In the genomic region with DNA sequence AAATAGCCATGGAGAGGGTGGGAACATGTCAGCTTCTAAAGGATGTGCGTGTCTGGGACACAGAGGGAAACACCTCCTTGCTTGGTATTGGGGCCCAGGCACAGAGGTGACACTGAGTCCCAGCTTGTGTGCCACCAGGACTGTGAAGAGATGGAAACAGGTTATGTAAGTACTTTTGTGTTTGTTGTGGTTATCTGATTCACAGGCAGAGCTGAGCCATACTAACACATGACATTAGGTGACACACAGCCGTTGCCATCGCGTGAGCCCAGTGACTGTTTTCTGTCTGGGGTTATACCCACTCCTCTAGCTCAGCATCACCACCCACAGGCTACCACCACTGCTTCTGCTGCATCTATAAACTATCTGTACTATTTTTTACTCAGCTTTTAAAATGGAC, we compare ENCODE assay signal across 11 cellular contexts. TPM values are rescaled to one million over a fixed set of nuclear protein-coding genes. Genes with fewer than 3 reads are reported as not detected.
A peak's percentile ranks its signal among the peaks of the same experiment; 100 is the strongest.
DNase-seq lines count a peak whose midpoint lies in the region; ATAC-seq and TF ChIP-seq lines count a peak whose summit lies in the region.
"Had no signal": no experiment of that assay in that cellular context is flagged by ENCODE, and none has a peak within 500 bp of the region (broad histone marks: within the 10 kb centered on the region; RNA-seq: fewer than 3 reads in every experiment).

No MANE protein-coding gene starts in this region.

- WGBS in psoas muscle, 3 donors, result 70 to 82% (median 79%) methylated on average over 4 of the region's 4 CpGs

- H3K9me3 ChIP-seq in CD4-positive, CD25-positive, alpha-beta regulatory T cell (ENCODE audit: control insufficient read depth in 2 of 2, low read length in 2 of 2), result no peaks in the 10 kb centered on the region
- no peaks in the 10 kb centered on the region for H3K9me3 ChIP-seq in psoas muscle

- intact Hi-C loops in psoas muscle (cut with DNase I), result no loop called here
- intact Hi-C loops in posterior vena cava (cut with DNase I), result no loop called here

- DNase-seq in CD4-positive, CD25-positive, alpha-beta regulatory T cell, result peak; percentile 59 to 95 (median 74)
- peak; percentile 58 for DNase-seq in RKO (ENCODE audit: low spot score)
- DNase-seq in activated T-helper 1 cell treated with Interleukin-2 at 50 U/mL for 16 hours (ENCODE audit: low read depth), result peak; percentile 52
- no peak for DNase-seq in psoas muscle
- no peak for DNase-seq in HCEC 1CT
- no peak for DNase-seq in posterior vena cava (ENCODE audit: low spot score)
- DNase-seq in NCI-H1105 (lab: John Stamatoyannopoulos, UW), result no peak
- DNase-seq: naive B cell, T1000 had no signal

- peak; percentile 94 to 96 for ATAC-seq in CD4-positive, CD25-positive, alpha-beta regulatory T cell (ENCODE audit: low read depth in 2 of 2)
- ATAC-seq in psoas muscle (peak in 3 of 4 donors; percentile 5 to 43 (median 6)), HG02981 (IDR thresholded peaks at IDR 0.05; ENCODE audit: unreplicated experiment) (no peak)

- no peaks in the 10 kb centered on the region for H3K36me3 ChIP-seq in CD4-positive, CD25-positive, alpha-beta regulatory T cell (ENCODE audit: control insufficient read depth, insufficient read depth, low read length)
- no peaks in the 10 kb centered on the region for H3K36me3 ChIP-seq in psoas muscle (ENCODE audit: insufficient read depth in 1 of 2, low read depth in 1 of 2)

- H3K4me1 ChIP-seq in CD4-positive, CD25-positive, alpha-beta regulatory T cell (ENCODE audit: control insufficient read depth, insufficient read depth, low read length, poor library complexity, severe bottlenecking), result peaks cover 34% of the 10 kb centered on the region
- peaks cover 19% of the 10 kb centered on the region for H3K4me1 ChIP-seq in psoas muscle

- H3K4me3 ChIP-seq in CD4-positive, CD25-positive, alpha-beta regulatory T cell (ENCODE audit: low read depth, low read length), result peak overlapping the region; percentile 14
- H3K4me3 ChIP-seq in psoas muscle, result no peak overlapping the region

- H3K27me3 Mint-ChIP-seq in CD4-positive, CD25-positive, alpha-beta regulatory T cell, result no peaks in the 10 kb centered on the region

- H3K27ac ChIP-seq in CD4-positive, CD25-positive, alpha-beta regulatory T cell (ENCODE audit: insufficient read depth, low read length, poor library complexity, severe bottlenecking), result peak overlapping the region; percentile 88
- H3K27ac ChIP-seq in psoas muscle, result no peak overlapping the region

- peaks cover 0 to 1% (median 0%) of the 10 kb centered on the region in 7 donors for H3K9me3 Mint-ChIP-seq in CD4-positive, CD25-positive, alpha-beta regulatory T cell
- H3K9me3 Mint-ChIP-seq: naive B cell had no signal

- peak overlapping the region; percentile 1 to 85 (median 40) for H3K4me3 Mint-ChIP-seq in CD4-positive, CD25-positive, alpha-beta regulatory T cell
- H3K4me3 Mint-ChIP-seq: naive B cell had no signal

- peaks cover 5% of the 10 kb centered on the region for H3K36me3 Mint-ChIP-seq in CD4-positive, CD25-positive, alpha-beta regulatory T cell
- H3K36me3 Mint-ChIP-seq: naive B cell had no signal

- peak overlapping the region; percentile 84 to 98 (median 90) for H3K27ac Mint-ChIP-seq in CD4-positive, CD25-positive, alpha-beta regulatory T cell

- no peak for TF ChIP-seq CTCF in psoas muscle (IDR thresholded peaks at IDR 0.05)

- H3K27me3 ChIP-seq in CD4-positive, CD25-positive, alpha-beta regulatory T cell (ENCODE audit: control insufficient read depth, insufficient read depth, low read length), result no peaks in the 10 kb centered on the region
- H3K27me3 ChIP-seq in psoas muscle (ENCODE audit: insufficient read depth in 3 of 3, low read length in 2 of 3), result no peaks in the 10 kb centered on the region

- H3K4me1 Mint-ChIP-seq in CD4-positive, CD25-positive, alpha-beta regulatory T cell, result peaks cover 22 to 59% (median 40%) of the 10 kb centered on the region in 4 donors
- H3K4me1 Mint-ChIP-seq: naive B cell had no signal

RNA-seq across cellular contexts. Expression of gene FLVCR2, which starts 12.1 kb away (rescaled TPM):
- 5.4 TPM for total RNA-seq in CD4-positive, CD25-positive, alpha-beta regulatory T cell
- polyA plus RNA-seq in CD4-positive, CD25-positive, alpha-beta regulatory T cell, result 1 to 10 TPM; 4.4 to 7.7 (median 6.0) TPM
- total RNA-seq in psoas muscle, result 1 to 10 TPM in 3 of 4 donors, under 1 TPM in 1; 0.71 to 9.4 (median 5.7) TPM
- polyA plus RNA-seq in psoas muscle, result 1 to 10 TPM; 2.5 to 9.8 (median 4.2) TPM
- total RNA-seq in posterior vena cava, result 1 to 10 TPM; 4.8 to 7.9 TPM

RNA-seq across cellular contexts. Expression of gene BATF, which starts 44.1 kb away (rescaled TPM):
- 50.7 TPM for total RNA-seq in CD4-positive, CD25-positive, alpha-beta regulatory T cell
- polyA plus RNA-seq in CD4-positive, CD25-positive, alpha-beta regulatory T cell, result 100 to 1,000 TPM in 3 of 4 donors, 10 to 100 TPM in 1; 86.8 to 119 (median 109) TPM
- total RNA-seq in psoas muscle, result under 1 TPM in 3 of 4 donors, not detected in 1; 0.58 to 0.77 (median 0.76) TPM
- under 1 TPM; 0.29 to 0.86 (median 0.70) TPM for polyA plus RNA-seq in psoas muscle
- total RNA-seq in posterior vena cava, result 1 to 10 TPM; 2.0 to 2.5 TPM
- polyA plus RNA-seq: fibroblast of lung had no signal

Comparison
In these comparisons a context has a peak if more than half of its experiments do, and no peak if none do; other contexts are left out.
1. DNase-seq: peak in CD4-positive, CD25-positive, alpha-beta regulatory T cell (3 of 3), RKO (single experiment) and activated T-helper 1 cell treated with Interleukin-2 at 50 U/mL for 16 hours (single experiment); none in psoas muscle (0 of 2), HCEC 1CT (single experiment), posterior vena cava (single experiment) and NCI-H1105 (single experiment).
2. RNA of gene BATF, which starts 44.1 kb away (total RNA-seq): 50.7 TPM in CD4-positive, CD25-positive, alpha-beta regulatory T cell (single experiment); 2.0 to 2.5 TPM in posterior vena cava and 0.58 to 0.77 TPM in psoas muscle; every median in the first group is over 10 times any median in the second.